1 cellular context compared by ENCODE assay signal in genomic region chr17:57794841-57795240, GRCh38.
TF ChIP-seq lines count a peak whose summit lies in the region.

No MANE protein-coding gene starts in this region.

TF ChIP-seq in HepG2, 621 proteins besides CTCF, POLR2A, EP300 and RAD21:
- no peak for TF ChIP-seq ZSCAN22 (CRISPR knock-in tag; IDR thresholded peaks at IDR 0.05)
- TF ChIP-seq GTF2F1 (IDR thresholded peaks at IDR 0.05; ENCODE audit: low read length) = no peak
- no peak for TF ChIP-seq GRHL1 (CRISPR knock-in tag; conservative IDR thresholded peaks at IDR 0.05)
- TF ChIP-seq SNRNP70 (IDR thresholded peaks at IDR 0.05; ENCODE audit: low read depth, low read length) = no peak
- TF ChIP-seq RERE (CRISPR knock-in tag; IDR thresholded peaks at IDR 0.05; ENCODE audit: low read depth) = no peak
- no peak for TF ChIP-seq ZNF878 (CRISPR knock-in tag; IDR thresholded peaks at IDR 0.05)
- TF ChIP-seq MYNN (CRISPR knock-in tag; IDR thresholded peaks at IDR 0.05; ENCODE audit: low read depth) = no peak
- no peak for TF ChIP-seq ZBTB42 (CRISPR knock-in tag; IDR thresholded peaks at IDR 0.05)
- TF ChIP-seq ZNF503 (CRISPR knock-in tag; IDR thresholded peaks at IDR 0.05) = no peak
